ENCODE assay signal across 8 cellular contexts in genomic region chr1:148280831-148281572, GRCh38.
DNase-seq lines count a peak whose midpoint lies in the region; ATAC-seq and TF ChIP-seq lines count a peak whose summit lies in the region.
"Not testable (repeated sequence)": the region's sequence is repeated elsewhere in the genome, so short reads cannot be mapped to it uniquely, and the experiment has no call there.

No MANE protein-coding gene starts in this region.

- not testable (repeated sequence) for H3K36me3 ChIP-seq in DOHH2 (ENCODE audit: control insufficient read depth, low read length); brain microvascular endothelial cell (replicated peaks)

- not testable (repeated sequence) for H3K9me2 ChIP-seq in DOHH2 (replicated peaks; ENCODE audit: control insufficient read depth, low read length)

- H3K4me2 ChIP-seq in DOHH2 (ENCODE audit: low read length) = peak overlapping the region; percentile 38

- H3K4me3 Mint-ChIP-seq in T-helper 17 cell = peak overlapping the region; percentile 77
- peak overlapping the region in 7 of 8 donors; percentile 70 to 93 (median 84) for H3K4me3 Mint-ChIP-seq in naive B cell
- H3K4me3 Mint-ChIP-seq in stimulated activated naive CD8-positive, alpha-beta T cell treated with anti-CD3 and anti-CD28 coated beads, Interleukin-15, Interleukin-2, amounts not matched to agents 100 ng/mL and 50 ng/mL, for 24 hours = peak overlapping the region; percentile 81

- intact Hi-C loops in Right ventricle myocardium superior (cut with DNase I) = not testable (repeated sequence)

- not testable (repeated sequence) for H3K27ac ChIP-seq in DOHH2 (ENCODE audit: low read depth, low read length)
- peak overlapping the region; percentile 25 for H3K27ac ChIP-seq in brain microvascular endothelial cell

- not testable (repeated sequence) for H3F3A ChIP-seq in DOHH2 (ENCODE audit: control insufficient read depth, insufficient read depth)

- H4K20me1 ChIP-seq in DOHH2 (ENCODE audit: control insufficient read depth, insufficient read depth, low read depth, low read length) = not testable (repeated sequence)

- H3K9me3 ChIP-seq in DOHH2 (ENCODE audit: control insufficient read depth, insufficient read depth, low read length); T-helper 17 cell (ENCODE audit: control insufficient read depth, low read length, poor library complexity, severe bottlenecking): not testable (repeated sequence)

- H3K27me3 Mint-ChIP-seq in T-helper 17 cell = peaks cover 24% of the 10 kb centered on the region
- H3K27me3 Mint-ChIP-seq in naive B cell = peaks cover 25 to 38% (median 30%) of the 10 kb centered on the region in 3 donors
- H3K27me3 Mint-ChIP-seq in stimulated activated naive CD8-positive, alpha-beta T cell treated with anti-CD3 and anti-CD28 coated beads, Interleukin-15, Interleukin-2, amounts not matched to agents 100 ng/mL and 50 ng/mL, for 24 hours = peaks cover 32% of the 10 kb centered on the region

- H3K4me1 ChIP-seq in DOHH2 (ENCODE audit: control insufficient read depth, low read length) = not testable (repeated sequence)

- H3K27ac Mint-ChIP-seq in T-helper 17 cell (peak overlapping the region; percentile 93), naive B cell (peak overlapping the region in 1 of 6 donors; percentile 89)
- H3K27ac Mint-ChIP-seq in stimulated activated naive CD8-positive, alpha-beta T cell treated with anti-CD3 and anti-CD28 coated beads, Interleukin-15, Interleukin-2, amounts not matched to agents 100 ng/mL and 50 ng/mL, for 24 hours = peak overlapping the region; percentile 85

- H3K27me3 ChIP-seq in DOHH2 (ENCODE audit: control insufficient read depth, low read length); brain microvascular endothelial cell (replicated peaks): not testable (repeated sequence)

- TF ChIP-seq CTCF in DOHH2 (IDR thresholded peaks at IDR 0.05; ENCODE audit: low read depth, low read length, poor library complexity, severe bottlenecking); brain microvascular endothelial cell (IDR thresholded peaks at IDR 0.05; ENCODE audit: low read depth, low read length, missing control alignments): not testable (repeated sequence)

- in situ Hi-C loops in brain microvascular endothelial cell (cut with HindIII; ENCODE audit: low pct_ligation_motif_present, low sequenced_read_pairs) = not testable (repeated sequence)

- H3K79me2 ChIP-seq in DOHH2 (ENCODE audit: control insufficient read depth, low read length) = not testable (repeated sequence)

- H3K4me1 Mint-ChIP-seq in T-helper 17 cell (peaks cover 12% of the 10 kb centered on the region), naive B cell (peaks cover 4 to 14% (median 10%) of the 10 kb centered on the region in 3 donors)
- H3K4me1 Mint-ChIP-seq in stimulated activated naive CD8-positive, alpha-beta T cell treated with anti-CD3 and anti-CD28 coated beads, Interleukin-15, Interleukin-2, amounts not matched to agents 100 ng/mL and 50 ng/mL, for 24 hours (ENCODE audit: low read depth) = peaks cover 19% of the 10 kb centered on the region

- H3K4me3 ChIP-seq in DOHH2 (ENCODE audit: low read length) = peak overlapping the region; percentile 53
- not testable (repeated sequence) for H3K4me3 ChIP-seq in brain microvascular endothelial cell (ENCODE audit: low read depth, low read length)

- ATAC-seq in GM21576 (IDR thresholded peaks at IDR 0.05; ENCODE audit: unreplicated experiment) (peak; percentile 56), HG03175 (IDR thresholded peaks at IDR 0.05; ENCODE audit: unreplicated experiment) (peak; percentile 79), T-helper 17 cell (peak; percentile 95), Right ventricle myocardium superior (ENCODE audit: poor library complexity) (peak; percentile 88), naive B cell (ENCODE audit: low read depth in 2 of 2) (peak; percentile 99)

- not testable (repeated sequence) for H3K36me3 Mint-ChIP-seq in T-helper 17 cell (ENCODE audit: low read depth); naive B cell; stimulated activated naive CD8-positive, alpha-beta T cell treated with anti-CD3 and anti-CD28 coated beads, Interleukin-15, Interleukin-2, amounts not matched to agents 100 ng/mL and 50 ng/mL, for 24 hours (ENCODE audit: low read depth)

- DNase-seq in T-helper 17 cell, brain microvascular endothelial cell, Right ventricle myocardium superior, naive B cell: not testable (repeated sequence)

- not testable (repeated sequence) for H3K9me3 Mint-ChIP-seq in naive B cell; stimulated activated naive CD8-positive, alpha-beta T cell treated with anti-CD3 and anti-CD28 coated beads, Interleukin-15, Interleukin-2, amounts not matched to agents 100 ng/mL and 50 ng/mL, for 24 hours
